ENCODE assay signal across 1 cellular context in genomic region chr7:44310221-44310848, GRCh38.
TF ChIP-seq lines count a peak whose summit lies in the region.

No MANE protein-coding gene starts in this region.

TF ChIP-seq in GM23338, 12 proteins besides CTCF, POLR2A, EP300 and RAD21 (continued from another document):
- TF ChIP-seq STAT1 (IDR thresholded peaks at IDR 0.05; ENCODE audit: unreplicated experiment) (no peak), ETS1 (IDR thresholded peaks at IDR 0.05) (no peak), ZNF331 (CRISPR knock-in tag; IDR thresholded peaks at IDR 0.05; ENCODE audit: low read depth) (no peak), ZNF114 (CRISPR knock-in tag; IDR thresholded peaks at IDR 0.05) (no peak)
